8 cellular contexts compared by ENCODE assay signal in the genomic region with DNA sequence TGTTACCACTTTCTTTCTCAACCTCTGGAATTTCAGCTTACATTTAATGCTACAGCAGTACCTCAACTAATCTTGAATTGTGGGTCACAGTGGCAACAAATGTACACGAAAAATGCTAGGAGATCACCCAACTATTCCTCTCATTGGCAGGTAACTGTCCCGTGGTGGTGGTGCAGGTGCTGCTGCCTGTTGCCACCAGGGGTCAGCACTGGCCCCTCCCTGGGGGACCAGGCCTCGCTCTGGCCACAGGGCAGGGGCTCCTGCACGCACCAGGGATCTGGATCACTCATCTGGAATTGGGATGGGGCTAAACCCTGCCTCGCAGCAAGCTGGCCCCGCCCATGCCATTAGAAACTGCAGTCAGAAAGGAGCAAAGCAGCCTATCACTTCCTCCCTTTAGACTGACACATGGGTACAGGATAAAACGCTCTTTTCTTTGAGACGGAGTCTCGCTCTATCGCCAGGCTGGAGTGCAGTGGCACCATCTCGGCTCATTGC. TPM values are rescaled to one million over a fixed set of nuclear protein-coding genes. Genes with fewer than 3 reads are reported as not detected.
DNase-seq lines count a peak whose midpoint lies in the region; ATAC-seq, FAIRE-seq and TF ChIP-seq lines count a peak whose summit lies in the region.

No MANE protein-coding gene starts in this region.

- no peak overlapping the region for H3K4me2 ChIP-seq in K562 (ENCODE audit: insufficient read depth, low read length)

- no peak overlapping the region for H3K27ac ChIP-seq in K562 (ENCODE audit: extremely low read depth, low read depth, low read length)

- in situ Hi-C loops in K562 (cut with MboI), result no loop called here

- intact Hi-C loops in K562 (cut with micrococcal nuclease), result loop anchor here (10.0 kb wide), 1 partner anchor 73 kb away; no protein-coding TSS in a partner anchor

- peaks cover 37% of the 10 kb centered on the region; the same call in 1 of the 3 replicates for H3K36me3 ChIP-seq in K562 (ENCODE audit: control insufficient read depth, insufficient read depth, low read length)

- H3K27ac Mint-ChIP-seq in T-helper 17 cell, result peak overlapping the region; percentile 62

- H3K4me1 Mint-ChIP-seq in T-helper 17 cell, result peaks cover 8% of the 10 kb centered on the region

- BruUV-seq in K562 (replicated peaks; lab: Mats Ljungman, UMichigan), result no TSS peak

- peak; percentile 81 to 92 (median 82) for TF ChIP-seq CTCF in K562 (IDR thresholded peaks at IDR 0.05 in 2 of 3, conservative IDR thresholded peaks at IDR 0.05 in 1 of 3; ENCODE audit: insufficient read depth in 2 of 3, low read depth in 1 of 3, low read length in 3 of 3)

- no peaks in the 10 kb centered on the region for H3K79me2 ChIP-seq in K562 (ENCODE audit: control insufficient read depth, insufficient read depth, low read length)

- 44% methylated on average over 10 of the region's 11 CpGs for WGBS in K562 (ENCODE audit: insufficient coverage, low coverage, missing lambda C conversion rate)

- H3K9me1 ChIP-seq in K562 (ENCODE audit: control insufficient read depth, insufficient read depth, low read length), result peaks cover 4% of the 10 kb centered on the region

- TF ChIP-seq RAD21 in K562 (CRISPR knock-in tag; conservative IDR thresholded peaks at IDR 0.05 in 1 of 2, IDR thresholded peaks at IDR 0.05 in 1 of 2), result peak; percentile 63 to 83

- CTCF ChIA-PET in K562 (lab: Yijun Ruan, JAX; ENCODE audit: low intra/inter-chr PET ratio), result interaction anchor here (1.2 to 1.5 kb wide), 2 partner anchors 199 to 246 kb away, joined by 5 to 9 read pairs; no protein-coding TSS in a partner anchor

- no peaks in the 10 kb centered on the region for H3K27me3 Mint-ChIP-seq in T-helper 17 cell

- H3K4me3 ChIP-seq in K562, result no peak overlapping the region

- no peaks in the 10 kb centered on the region for H4K20me1 ChIP-seq in K562 (replicated peaks; ENCODE audit: control insufficient read depth, insufficient read depth, low read length)

- H3K4me3 Mint-ChIP-seq in T-helper 17 cell, result peak overlapping the region; percentile 12

- TF ChIP-seq EP300 in K562 (IDR thresholded peaks at IDR 0.05; ENCODE audit: low read length), result no peak

- peak; percentile 35 for DNase-seq in COR-L47 (lab: John Stamatoyannopoulos, UW)
- DNase-seq in HK-2 (ENCODE audit: unreplicated experiment), result peak; percentile 82
- peak; percentile 25 to 50 (median 35) for DNase-seq in T-helper 17 cell
- DNase-seq in K562 (ENCODE audit: extremely low read depth in 1 of 4, low spot score in 3 of 4), result peak; percentile 71 to 81 (median 80)
- DNase-seq in iris pigment epithelial cell (ENCODE audit: low read depth), result peak; percentile 40
- DNase-seq in stimulated activated CD4-positive, alpha-beta T cell treated with anti-CD3 and anti-CD28 coated beads, Interleukin-2, amount 100 ng/mL, for 4 hours (ENCODE audit: low read depth), result peak; percentile 21

- H3K9me3 ChIP-seq in T-helper 17 cell (ENCODE audit: control insufficient read depth, low read length, poor library complexity, severe bottlenecking) (no peaks in the 10 kb centered on the region), K562 (replicated peaks; ENCODE audit: control insufficient read depth, insufficient read depth, low read depth, low read length) (no peaks in the 10 kb centered on the region)

- POLR2A ChIA-PET in K562 (lab: Yijun Ruan, JAX), result interaction anchor here (0.8 kb wide), 1 partner anchor 608 kb away, joined by 3 read pairs; no protein-coding TSS in a partner anchor

- no peaks in the 10 kb centered on the region for H3K36me3 Mint-ChIP-seq in T-helper 17 cell (ENCODE audit: low read depth)

- TF ChIP-seq POLR2A in K562 (conservative IDR thresholded peaks at IDR 0.05), result no peak

- H3K27me3 ChIP-seq in K562 (ENCODE audit: control insufficient read depth in 2 of 2, insufficient read depth in 2 of 2, low read length in 2 of 2), result no peaks in the 10 kb centered on the region

- 0 out of 4 replicates have a peak overlapping the region, but pooled peaks of 1 of the 2 experiments have one; percentile 43 for H3K9ac ChIP-seq in K562 (ENCODE audit: insufficient read depth in 1 of 2, low read depth in 2 of 2, low read length in 2 of 2)

- FAIRE-seq in K562 (lab: Jason Lieb, UNC), result peak; percentile 75

- peaks cover 17 to 50% of the 10 kb centered on the region in 2 experiments; a peak in 4 of 5 replicates for H3K4me1 ChIP-seq in K562 (replicated peaks in 1 of 2; ENCODE audit: control insufficient read depth in 2 of 2, insufficient read depth in 2 of 2, low read length in 2 of 2)

- H2AFZ ChIP-seq in K562 (ENCODE audit: low read depth, low read length), result no peak overlapping the region

- ATAC-seq in T-helper 17 cell, result peak; percentile 83
- ATAC-seq in K562, result peak; percentile 95
- ATAC-seq in HG02938 (IDR thresholded peaks at IDR 0.05; ENCODE audit: unreplicated experiment), result no peak
- no peak for ATAC-seq in GM21717 (IDR thresholded peaks at IDR 0.05; ENCODE audit: unreplicated experiment)

TF ChIP-seq in K562, 482 proteins besides CTCF, POLR2A, EP300 and RAD21 (continues in another document):
- TF ChIP-seq ZNF561 (CRISPR knock-in tag; conservative IDR thresholded peaks at IDR 0.05), result no peak

RNA-seq across cellular contexts. Expression of a gene that starts 6.9 kb away (rescaled TPM):
- total RNA-seq in T-helper 17 cell, result 10 to 100 TPM; 70.3 to 71.2 TPM
- total RNA-seq in K562 (2011; cell fraction: chromatin; rRNA removed; ENCODE audit: low replicate concordance), result 48.1 and 83.3 TPM in 2 replicates
- total RNA-seq in K562 (2011; cell fraction: nucleolus; rRNA removed), result 38.3 and 41.5 TPM in 2 replicates
- total RNA-seq in K562 (2011; cell fraction: nucleoplasm; rRNA removed), result 41.4 and 45.6 TPM in 2 replicates
- 24.9 and 39.1 TPM in 2 replicates for total RNA-seq in K562 (2014; rRNA removed)
- total RNA-seq in K562 (2014; rRNA removed; fragmentation: Illumina TruSeq; extraction: Trizol), result 23.5 and 24.1 TPM in 2 replicates
- total RNA-seq in K562 (2015; rRNA removed; fragmentation: Illumina TruSeq; extraction: Trizol), result 25.5 and 26.3 TPM in 2 replicates
- total RNA-seq in K562 (2021), result 47.3 and 53.6 TPM in 2 replicates
- polyA plus RNA-seq in K562 (2011; rRNA removed), result 44.4 and 53.8 TPM in 2 replicates
- polyA plus RNA-seq in K562 (2011; cell fraction: cytosol; rRNA removed), result 32.6 and 35.2 TPM in 2 replicates
- polyA plus RNA-seq in K562 (2011; cell fraction: nucleus; rRNA removed), result 57.4 and 60.2 TPM in 2 replicates
- 44.3 and 46.7 TPM in 2 replicates for polyA plus RNA-seq in K562 (2012)
- 47.7 and 53.0 TPM in 2 replicates for polyA plus RNA-seq in K562 (2014; fragmentation: Illumina TruSeq; extraction: Trizol)
- polyA plus RNA-seq in K562 (2014; fragmentation: Nextera tagmentation; extraction: Ambion mirVana), result 10 to 100 TPM; 14.3 to 22.3 TPM
- 39.8 and 45.4 TPM in 2 replicates for polyA plus RNA-seq in K562 (2014; rRNA removed)
- 28.0 and 31.6 TPM in 2 replicates for polyA minus RNA-seq in K562 (2011; rRNA and poly(A)+ RNA removed)
- polyA minus RNA-seq in K562 (2011; cell fraction: cytosol; rRNA and poly(A)+ RNA removed), result 18.9 and 27.0 TPM in 2 replicates
- polyA minus RNA-seq in K562 (2011; cell fraction: nucleus; rRNA and poly(A)+ RNA removed), result 13.5 and 18.8 TPM in 2 replicates

RNA-seq across cellular contexts. Expression of a gene that starts 18.8 kb away (rescaled TPM):
- total RNA-seq in T-helper 17 cell (1 to 10 TPM; 3.9 to 4.5 TPM), K562 (2014; rRNA removed) (not detected in 2 replicates), K562 (2014; rRNA removed; fragmentation: Illumina TruSeq; extraction: Trizol) (0.25 and 0.41 TPM in 2 replicates), K562 (2015; rRNA removed; fragmentation: Illumina TruSeq; extraction: Trizol) (0.25 and 0.38 TPM in 2 replicates), K562 (2021) (0.31 and 0.35 TPM in 2 replicates)
- 8.4 and 14.5 TPM in 2 replicates for total RNA-seq in K562 (2011; cell fraction: chromatin; rRNA removed; ENCODE audit: low replicate concordance)
- 6.3 and 6.8 TPM in 2 replicates for total RNA-seq in K562 (2011; cell fraction: nucleolus; rRNA removed)
- 8.3 and 17.9 TPM in 2 replicates for total RNA-seq in K562 (2011; cell fraction: nucleoplasm; rRNA removed)
- polyA plus RNA-seq in K562 (2011; rRNA removed) (0.17 TPM in 1 of 2 replicates, not detected in the other), K562 (2014; fragmentation: Illumina TruSeq; extraction: Trizol) (not detected in 2 replicates), K562 (2014; fragmentation: Nextera tagmentation; extraction: Ambion mirVana) (under 1 TPM; 0.13 to 0.34 TPM), K562 (2014; rRNA removed) (0.09 TPM in 1 of 2 replicates, not detected in the other)
- 0.12 TPM in 1 of 2 replicates, not detected in the other for polyA plus RNA-seq in K562 (2011; cell fraction: cytosol; rRNA removed)
- 0.36 and 0.37 TPM in 2 replicates for polyA plus RNA-seq in K562 (2011; cell fraction: nucleus; rRNA removed)
- polyA plus RNA-seq in K562 (2012), result not detected in 2 replicates
- 0.74 and 1.0 TPM in 2 replicates for polyA minus RNA-seq in K562 (2011; rRNA and poly(A)+ RNA removed)
- not detected in 2 replicates for polyA minus RNA-seq in K562 (2011; cell fraction: cytosol; rRNA and poly(A)+ RNA removed)
- polyA minus RNA-seq in K562 (2011; cell fraction: nucleus; rRNA and poly(A)+ RNA removed), result 0.44 and 0.67 TPM in 2 replicates

RNA-seq across cellular contexts. Expression of a gene that starts 27.6 kb away (rescaled TPM):
- 10 to 100 TPM; 44.8 to 80.7 TPM for total RNA-seq in T-helper 17 cell
- 13.9 and 37.9 TPM in 2 replicates for total RNA-seq in K562 (2011; cell fraction: chromatin; rRNA removed; ENCODE audit: low replicate concordance)
- total RNA-seq in K562 (2011; cell fraction: nucleolus; rRNA removed), result 38.5 and 38.7 TPM in 2 replicates
- 25.3 and 37.0 TPM in 2 replicates for total RNA-seq in K562 (2011; cell fraction: nucleoplasm; rRNA removed)
- 28.7 and 43.2 TPM in 2 replicates for total RNA-seq in K562 (2014; rRNA removed)
- 10.9 and 13.5 TPM in 2 replicates for total RNA-seq in K562 (2014; rRNA removed; fragmentation: Illumina TruSeq; extraction: Trizol)
- 20.0 and 21.0 TPM in 2 replicates for total RNA-seq in K562 (2015; rRNA removed; fragmentation: Illumina TruSeq; extraction: Trizol)
- 66.7 and 66.8 TPM in 2 replicates for total RNA-seq in K562 (2021)
- 23.4 and 60.3 TPM in 2 replicates for polyA plus RNA-seq in K562 (2011; rRNA removed)
- 41.8 and 76.5 TPM in 2 replicates for polyA plus RNA-seq in K562 (2011; cell fraction: cytosol; rRNA removed)
- 21.3 and 28.1 TPM in 2 replicates for polyA plus RNA-seq in K562 (2011; cell fraction: nucleus; rRNA removed)
- 46.5 and 68.5 TPM in 2 replicates for polyA plus RNA-seq in K562 (2012)
- 59.2 and 83.9 TPM in 2 replicates for polyA plus RNA-seq in K562 (2014; fragmentation: Illumina TruSeq; extraction: Trizol)
- polyA plus RNA-seq in K562 (2014; fragmentation: Nextera tagmentation; extraction: Ambion mirVana), result 1 to 10 TPM; 1.4 to 3.9 TPM
- 37.6 and 45.0 TPM in 2 replicates for polyA plus RNA-seq in K562 (2014; rRNA removed)
- 21.7 and 21.8 TPM in 2 replicates for polyA minus RNA-seq in K562 (2011; rRNA and poly(A)+ RNA removed)
- 30.6 and 64.6 TPM in 2 replicates for polyA minus RNA-seq in K562 (2011; cell fraction: cytosol; rRNA and poly(A)+ RNA removed)
- polyA minus RNA-seq in K562 (2011; cell fraction: nucleus; rRNA and poly(A)+ RNA removed), result 7.7 and 11.7 TPM in 2 replicates

Comparison
In these comparisons a context has a peak if more than half of its experiments do, and no peak if none do; other contexts are left out.
1. DNase-seq: peak in every context shown above with its lines; median percentile 82 in HK-2; 80 in K562; 40 in iris pigment epithelial cell; 35 in COR-L47; 35 in T-helper 17 cell; 21 in stimulated activated CD4-positive, alpha-beta T cell treated with anti-CD3 and anti-CD28 coated beads, Interleukin-2, amount 100 ng/mL, for 4 hours.
2. ATAC-seq: peak in T-helper 17 cell (single experiment) and K562 (single experiment); none in HG02938 (single experiment) and GM21717 (single experiment).